Comparison of ENCODE assay signal across 8 cellular contexts in the genomic region with DNA sequence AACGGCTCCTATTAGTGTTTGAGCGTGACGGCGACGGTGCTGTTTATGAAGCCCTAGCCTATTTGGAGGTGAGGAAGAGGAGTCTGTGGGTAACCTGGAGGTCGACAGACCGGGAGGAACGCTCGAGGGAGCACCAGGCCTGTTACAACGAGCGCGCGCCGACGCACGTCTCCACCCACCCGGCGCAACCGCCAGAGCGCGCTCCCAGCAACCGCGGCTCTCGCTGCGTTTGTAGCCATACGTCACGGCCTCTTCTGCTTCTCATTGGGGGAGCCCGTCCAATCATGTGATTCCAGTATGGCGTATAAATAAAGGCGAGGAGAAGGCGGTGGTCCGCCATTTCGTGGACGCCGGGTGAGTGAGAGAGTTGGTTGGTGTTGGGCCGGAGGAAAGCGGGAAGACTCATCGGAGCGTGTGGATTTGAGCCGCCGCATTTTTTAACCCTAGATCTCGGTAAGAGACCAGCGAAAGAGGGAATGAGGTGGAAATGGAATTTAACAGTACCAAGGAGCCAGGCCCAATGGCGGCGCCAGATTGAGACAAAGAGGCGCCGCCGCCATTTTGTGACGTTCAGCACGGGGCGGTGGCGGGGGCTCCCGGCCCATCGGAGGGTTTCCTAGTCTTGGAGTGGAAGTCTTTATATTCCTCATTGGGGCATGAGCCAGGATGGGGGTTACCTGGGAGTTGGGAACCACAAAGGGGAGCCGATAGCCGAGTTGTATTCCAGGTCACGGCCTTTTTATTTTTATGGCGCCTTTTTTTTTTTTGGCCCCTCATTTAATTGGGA. TPM values are rescaled to one million over a fixed set of nuclear protein-coding genes. Genes with fewer than 3 reads are reported as not detected.
DNase-seq lines count a peak whose midpoint lies in the region; ATAC-seq, FAIRE-seq and TF ChIP-seq lines count a peak whose summit lies in the region.

A gene (plus strand): TSS at position 334 of the 787 bp plus-strand sequence. CDS start 2,401 bp downstream, outside the sequence.

- peak within 1 kb of the TSS; percentile 94 for H4K5ac ChIP-seq in H1 (ENCODE audit: insufficient read length, low read depth, low read length)

- H3K4me1 Mint-ChIP-seq in Calu3 (ENCODE audit: low read depth, unreplicated experiment), result peaks cover 49% of the 10 kb centered on the region

- H4K20me1 ChIP-seq in H1 (replicated peaks in 1 of 2; ENCODE audit: control insufficient read depth in 1 of 2, insufficient read depth in 2 of 2, low read length in 2 of 2), result peaks cover 24 to 34% of the 10 kb centered on the region in 2 experiments

- peak within 1 kb of the TSS; percentile 90 for H3K4ac ChIP-seq in H1 (replicated peaks; ENCODE audit: insufficient read length, low read depth, low read length)
- H3K4ac ChIP-seq in mesenchymal stem cell (ENCODE audit: low read depth in 1 of 2, low read length in 2 of 2), result peak within 1 kb of the TSS; percentile 63 to 98

- no peaks in the 10 kb centered on the region for H3K9me3 ChIP-seq in H1 (ENCODE audit: insufficient read depth in 2 of 2, low read depth in 1 of 2, low read length in 1 of 2)
- no peaks in the 10 kb centered on the region for H3K9me3 ChIP-seq in mesenchymal stem cell (ENCODE audit: control insufficient read depth, low read length)

- no peak for FAIRE-seq in H1 (lab: Jason Lieb, UNC)

- no peak; a peak in 1 of 3 replicates for TF ChIP-seq EP300 in H1 (IDR thresholded peaks at IDR 0.05; ENCODE audit: borderline replicate concordance in 1 of 2, low read depth in 2 of 2, low read length in 2 of 2)

- peak within 1 kb of the TSS; percentile 89 for H4K91ac ChIP-seq in H1 (replicated peaks; ENCODE audit: insufficient read length, low read length)
- peak within 1 kb of the TSS; percentile 79 for H4K91ac ChIP-seq in mesenchymal stem cell (ENCODE audit: low read length)

- H3K23me2 ChIP-seq in H1 (ENCODE audit: low read depth, low read length), result peaks cover 4% of the 10 kb centered on the region; the same call in 1 of the 2 replicates

- H2BK15ac ChIP-seq in H1 (ENCODE audit: low read length), result peak within 1 kb of the TSS; percentile 93; the same call in 1 of the 2 replicates
- peak within 1 kb of the TSS; percentile 92 for H2BK15ac ChIP-seq in mesenchymal stem cell (ENCODE audit: low read depth, poor library complexity, severe bottlenecking)

- no peak within 1 kb of the TSS for H3K14ac ChIP-seq in H1 (ENCODE audit: insufficient read length)
- H3K14ac ChIP-seq in mesenchymal stem cell (ENCODE audit: low read length in 2 of 2), result no peak within 1 kb of the TSS

- H3K9me3 Mint-ChIP-seq in Calu3 (ENCODE audit: low read depth, unreplicated experiment), result no peaks in the 10 kb centered on the region

- peak; percentile 79 for ATAC-seq in GM21381 (IDR thresholded peaks at IDR 0.05; ENCODE audit: unreplicated experiment)

- H3K4me2 ChIP-seq in H1 (ENCODE audit: insufficient read depth in 1 of 2, low read depth in 2 of 2, low read length in 2 of 2) (peak within 1 kb of the TSS; percentile 75 to 79), mesenchymal stem cell (ENCODE audit: low read length, poor library complexity, severe bottlenecking) (peak within 1 kb of the TSS; percentile 70)

- H3K79me2 ChIP-seq in H1 (ENCODE audit: control insufficient read depth in 1 of 2, insufficient read depth in 2 of 2, low read length in 2 of 2), result peaks cover 44 to 51% of the 10 kb centered on the region in 2 experiments

- H3K56ac ChIP-seq in H1 (replicated peaks; ENCODE audit: insufficient read length, low read depth, low read length), result peak within 1 kb of the TSS; percentile 94

- H2AK5ac ChIP-seq in H1 (ENCODE audit: low read depth, low read length), result peak within 1 kb of the TSS; percentile 28; the same call in 1 of the 2 replicates
- peak within 1 kb of the TSS; percentile 93 for H2AK5ac ChIP-seq in mesenchymal stem cell (ENCODE audit: low read length, severe bottlenecking)

- H3K4me3 Mint-ChIP-seq in Calu3 (ENCODE audit: low read depth, unreplicated experiment), result peak within 1 kb of the TSS; percentile 80

- H2BK20ac ChIP-seq in H1 (ENCODE audit: low read length), result no peak within 1 kb of the TSS

- H3K4me1 ChIP-seq in H1 (replicated peaks in 1 of 4; ENCODE audit: control insufficient read depth in 3 of 4, insufficient read depth in 4 of 4, low read length in 3 of 4), result peaks cover 0 to 3% (median 1%) of the 10 kb centered on the region in 4 experiments; a peak in 3 of 7 replicates
- peaks cover 5% of the 10 kb centered on the region for H3K4me1 ChIP-seq in mesenchymal stem cell (ENCODE audit: control insufficient read depth, insufficient read depth, low read depth, low read length)

- TSS peak; percentile 54 for BruUV-seq in Calu3 (replicated peaks; lab: Mats Ljungman, UMichigan)

- H3K23ac ChIP-seq in H1 (ENCODE audit: insufficient read length), result no peak within 1 kb of the TSS
- H3K23ac ChIP-seq in mesenchymal stem cell (ENCODE audit: low read length in 2 of 2), result no peak within 1 kb of the TSS

- POLR2A ChIA-PET in H1 (lab: Charles Lee; ENCODE audit: partially characterized antibody), result interaction anchor here (0.7 to 13.4 kb wide), 22 partner anchors 8 to 1422 kb away, joined by 3 to 386 read pairs (median 3); no protein-coding TSS in a partner anchor

- H2BK12ac ChIP-seq in H1 (ENCODE audit: low read depth, low read length) (peak within 1 kb of the TSS; percentile 96), mesenchymal stem cell (ENCODE audit: low read length in 2 of 2) (peak within 1 kb of the TSS in 1 of 2 experiments; percentile 49)

- H2BK5ac ChIP-seq in H1 (ENCODE audit: low read depth, low read length) (peak within 1 kb of the TSS; percentile 91), mesenchymal stem cell (ENCODE audit: low read depth, low read length, poor library complexity, severe bottlenecking) (peak within 1 kb of the TSS; percentile 85)

- peak within 1 kb of the TSS; percentile 59 for H2BK120ac ChIP-seq in H1 (replicated peaks; ENCODE audit: low read depth, low read length)
- peak within 1 kb of the TSS; percentile 35 for H2BK120ac ChIP-seq in mesenchymal stem cell (ENCODE audit: low read depth, low read length)

- peak within 1 kb of the TSS; percentile 93 to 100 (median 96) for H3K4me3 ChIP-seq in H1 (ENCODE audit: extremely low read depth in 1 of 4, insufficient read depth in 2 of 4, low read depth in 3 of 4, low read length in 4 of 4)
- H3K4me3 ChIP-seq in mesenchymal stem cell (ENCODE audit: insufficient read depth in 1 of 2, low read depth in 1 of 2, low read length in 2 of 2), result peak within 1 kb of the TSS; percentile 61 to 99

- 1% methylated on average over 58 of the region's 58 CpGs; no CpG with 5 or more reads in 1 of the 2 experiments for WGBS in H1 (ENCODE audit: extremely low coverage in 1 of 2, insufficient coverage in 1 of 2, insufficient read length in 1 of 2, insufficient replicate concordance in 2 of 2, low coverage in 1 of 2, low lambda C conversion rate in 2 of 2, missing lambda C conversion rate in 1 of 2), 2 experiments
- under 1% methylated on average over 58 of the region's 58 CpGs for WGBS in mesenchymal stem cell

- peak within 1 kb of the TSS; percentile 100 for H3K27ac Mint-ChIP-seq in Calu3 (ENCODE audit: unreplicated experiment)

- peaks cover 14% of the 10 kb centered on the region for H3K27me3 Mint-ChIP-seq in Calu3 (ENCODE audit: unreplicated experiment)

- peak within 1 kb of the TSS; percentile 100 for H4K8ac ChIP-seq in H1 (ENCODE audit: extremely low read depth, insufficient read depth, low read length)
- peak within 1 kb of the TSS; percentile 91 for H4K8ac ChIP-seq in mesenchymal stem cell (ENCODE audit: low read length)

- no peaks in the 10 kb centered on the region for H3K79me1 ChIP-seq in H1 (ENCODE audit: low read depth, low read length)
- peaks cover 3% of the 10 kb centered on the region for H3K79me1 ChIP-seq in mesenchymal stem cell (replicated peaks; ENCODE audit: low read length, poor library complexity, severe bottlenecking)

- H3K9ac ChIP-seq in H1 (replicated peaks in 1 of 4; ENCODE audit: extremely low read depth in 1 of 4, low read depth in 3 of 4, low read length in 3 of 4) (peak within 1 kb of the TSS; percentile 98 to 100 (median 99)), mesenchymal stem cell (ENCODE audit: low read length) (peak within 1 kb of the TSS; percentile 99)

- CTCF ChIA-PET in Calu3 (lab: Charles Lee), result interaction anchor here (0.6 kb wide), 1 partner anchor 171 kb away, joined by 5 read pairs; no protein-coding TSS in a partner anchor
- CTCF ChIA-PET in H1 (lab: Charles Lee; ENCODE audit: partially characterized antibody), result no interaction called here

- peak within 1 kb of the TSS; percentile 86 for H2AFZ ChIP-seq in H1 (ENCODE audit: low read length)
- no peak within 1 kb of the TSS for H2AFZ ChIP-seq in mesenchymal stem cell (ENCODE audit: low read depth, low read length)

- no peak; a peak in 1 of 4 replicates for TF ChIP-seq RAD21 in H1 (IDR thresholded peaks at IDR 0.05 in 1 of 2, conservative IDR thresholded peaks at IDR 0.05 in 1 of 2; ENCODE audit: low read depth in 2 of 2, low read length in 2 of 2)

- DNase-seq in Calu3 (peak; percentile 98), HUDEP-2 (lab: John Stamatoyannopoulos, UW; ENCODE audit: unreplicated experiment in 76 of 76) (peak; percentile 69 to 99 (median 98)), NOMO-1 treated with dmso at 0.1 percent for 144 hours (lab: John Stamatoyannopoulos, UW; ENCODE audit: unreplicated experiment) (peak; percentile 97), H1 (ENCODE audit: low read depth in 1 of 2, low spot score in 2 of 2) (peak; percentile 87 to 95), mesenchymal stem cell (peak; percentile 98)
- DNase-seq in activated CD8-positive, alpha-beta memory T cell treated with anti-CD3 and anti-CD28 coated beads for 48 hours (ENCODE audit: low read depth in 2 of 3, low spot score in 2 of 3), result peak; percentile 75 to 88 (median 82)
- DNase-seq in stimulated activated CD8-positive, alpha-beta memory T cell treated with anti-CD3 and anti-CD28 coated beads, Interleukin-12 subunit alpha, Interleukin-12 subunit beta, amount 100 ng/mL, for 4 hours (ENCODE audit: low read depth), result peak; percentile 92

- intact Hi-C loops in Calu3 (cut with micrococcal nuclease; ENCODE audit: unreplicated experiment), result loop anchor here (2.0 to 5.0 kb wide), 3 partner anchors 15 to 152 kb away; a partner anchor contains a TSS

- H3K36me3 ChIP-seq in H1 (ENCODE audit: control insufficient read depth in 2 of 4, insufficient read depth in 4 of 4, low read length in 3 of 4) (peaks cover 20 to 44% (median 23%) of the 10 kb centered on the region in 4 experiments), mesenchymal stem cell (ENCODE audit: control insufficient read depth in 1 of 2, insufficient read depth in 2 of 2, low read depth in 1 of 2, low read length in 2 of 2) (peaks cover 15 to 35% of the 10 kb centered on the region in 2 experiments)

- H3K27me3 ChIP-seq in H1 (replicated peaks in 1 of 4; ENCODE audit: control insufficient read depth in 3 of 4, extremely low read depth in 1 of 4, insufficient read depth in 3 of 4, low read length in 3 of 4) (no peaks in the 10 kb centered on the region), mesenchymal stem cell (ENCODE audit: control insufficient read depth in 1 of 2, insufficient read depth in 1 of 2, low read length in 2 of 2) (no peaks in the 10 kb centered on the region)

- H3K36me3 Mint-ChIP-seq in Calu3 (ENCODE audit: insufficient read depth, unreplicated experiment), result peaks cover 67% of the 10 kb centered on the region

- TF ChIP-seq CTCF in Calu3 (IDR thresholded peaks at IDR 0.05; ENCODE audit: unreplicated experiment), result no peak
- peak in 2 of 3 experiments; percentile 38 to 44; a peak in 3 of 4 replicates for TF ChIP-seq CTCF in H1 (IDR thresholded peaks at IDR 0.05; ENCODE audit: control extremely low read depth in 1 of 3, insufficient read depth in 1 of 3, low read depth in 1 of 3, low read length in 3 of 3)

- H3K18ac ChIP-seq in H1 (ENCODE audit: extremely low read depth, low read length), result peak within 1 kb of the TSS; percentile 32
- H3K18ac ChIP-seq in mesenchymal stem cell (ENCODE audit: low read depth in 1 of 2, low read length in 2 of 2), result peak within 1 kb of the TSS; percentile 82 to 94

- H3K27ac ChIP-seq in H1 (ENCODE audit: low read depth, low read length) (peak within 1 kb of the TSS; percentile 97), mesenchymal stem cell (ENCODE audit: low read length, poor library complexity, severe bottlenecking) (peak within 1 kb of the TSS; percentile 99)

- TF ChIP-seq POLR2A in H1 (IDR thresholded peaks at IDR 0.05; ENCODE audit: control extremely low read depth in 1 of 2, low read depth in 2 of 2, low read length in 2 of 2), result peak; percentile 100

RNA-seq across cellular contexts. Expression of the gene that starts here (rescaled TPM):
- total RNA-seq in Calu3 (2022), result 347 and 370 TPM in 2 replicates
- total RNA-seq in H1 (2021; fragmentation: NEBNext Ultra II Directional; extraction: Animal tissue kit (Norgen Biotek cat#: 25700)), result 689 and 705 TPM in 2 replicates
- polyA plus RNA-seq in H1 (2011; rRNA removed), result 471 and 548 TPM in 2 replicates
- 649 TPM for polyA plus RNA-seq in H1 (2011; cell fraction: cytosol; rRNA removed)
- 159 TPM for polyA plus RNA-seq in H1 (2011; cell fraction: nucleus; rRNA removed)
- 696 to 1,158 TPM (median 791 TPM) in 4 replicates for polyA plus RNA-seq in H1 (2012, experiment 1 of 2)
- 40.8 TPM for polyA plus RNA-seq in H1 (2012, experiment 2 of 2)
- polyA plus RNA-seq in H1 (2013, experiment 1 of 2), result 293 TPM
- polyA plus RNA-seq in H1 (2013, experiment 2 of 2), result 286 TPM
- 323 and 336 TPM in 2 replicates for polyA minus RNA-seq in H1 (2011; rRNA and poly(A)+ RNA removed)
- polyA minus RNA-seq in H1 (2011; cell fraction: cytosol; rRNA and poly(A)+ RNA removed), result 155 TPM
- 183 TPM for polyA minus RNA-seq in H1 (2011; cell fraction: nucleus; rRNA and poly(A)+ RNA removed)
- polyA plus RNA-seq in mesenchymal stem cell (2013, experiment 1 of 2), result 146 TPM
- 152 TPM for polyA plus RNA-seq in mesenchymal stem cell (2013, experiment 2 of 2)

Comparison
In these comparisons a context has a peak if more than half of its experiments do, and no peak if none do; other contexts are left out.
1. Peak in every context shown above with its lines: DNase-seq, ATAC-seq, H3K4me3 ChIP-seq and H3K27ac ChIP-seq.